Comparison of ENCODE assay signal across 17 cellular contexts in the genomic region with DNA sequence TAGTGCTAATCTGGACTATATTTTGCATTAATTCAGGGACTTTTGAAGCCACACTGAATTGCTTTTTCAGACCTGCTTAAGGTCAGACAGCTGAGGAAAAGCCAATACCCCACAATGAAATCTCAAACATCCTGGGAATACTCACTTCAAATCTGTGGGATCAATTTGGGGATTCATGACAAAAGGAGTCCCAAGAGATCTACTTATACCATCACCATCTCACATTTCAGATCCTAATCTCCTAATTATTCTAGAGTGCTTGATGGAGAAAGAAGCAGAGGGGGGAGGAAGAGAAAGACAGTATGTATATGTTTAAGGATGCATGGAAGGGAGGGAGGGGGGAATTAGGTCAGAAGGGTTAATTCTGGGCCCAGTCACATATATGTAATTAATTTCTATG.
"Had no signal": no experiment of that assay in that cellular context is flagged by ENCODE, and none has a peak within 500 bp of the region (broad histone marks: within the 10 kb centered on the region; RNA-seq: fewer than 3 reads in every experiment).

No MANE protein-coding gene starts in this region.

- H3K27ac ChIP-seq: breast epithelium, coronary artery, WERI-Rb-1 had no signal

- H3K4me1 ChIP-seq: breast epithelium had no signal

- H3K4me3 ChIP-seq: breast epithelium, coronary artery had no signal

- FAIRE-seq: astrocyte, endometrium, kidney had no signal

- H3K36me3 ChIP-seq: breast epithelium, WERI-Rb-1 had no signal

- H3K27me3 ChIP-seq: breast epithelium had no signal

- DNase-seq: activated CD4-positive, alpha-beta T cell treated with anti-CD3 and anti-CD28 coated beads for 1 hour; activated CD8-positive, alpha-beta memory T cell treated with anti-CD3 and anti-CD28 coated beads for 24 hours; activated CD8-positive, alpha-beta memory T cell treated with anti-CD3 and anti-CD28 coated beads, Interleukin-2, amount 50 U/mL, for 48 hours; activated effector memory CD4-positive, alpha-beta T cell treated with anti-CD3 and anti-CD28 coated beads, Interleukin-2, amount 50 U/mL, for 16 hours; activated naive CD4-positive, alpha-beta T cell treated with anti-CD3 and anti-CD28 coated beads, Interleukin-2, amount 50 U/mL, for 16 hours; activated T-cell treated with anti-CD3 and anti-CD28 coated beads, Interleukin-2, amount 50 U/mL, for 48 hours; erythroblast; head of caudate nucleus; kidney; mammary epithelial cell; retina; stimulated activated naive CD4-positive, alpha-beta T cell; WERI-Rb-1 had no signal

- H3K9me3 ChIP-seq: breast epithelium had no signal
